29 cellular contexts compared by ENCODE assay signal in the genomic region with DNA sequence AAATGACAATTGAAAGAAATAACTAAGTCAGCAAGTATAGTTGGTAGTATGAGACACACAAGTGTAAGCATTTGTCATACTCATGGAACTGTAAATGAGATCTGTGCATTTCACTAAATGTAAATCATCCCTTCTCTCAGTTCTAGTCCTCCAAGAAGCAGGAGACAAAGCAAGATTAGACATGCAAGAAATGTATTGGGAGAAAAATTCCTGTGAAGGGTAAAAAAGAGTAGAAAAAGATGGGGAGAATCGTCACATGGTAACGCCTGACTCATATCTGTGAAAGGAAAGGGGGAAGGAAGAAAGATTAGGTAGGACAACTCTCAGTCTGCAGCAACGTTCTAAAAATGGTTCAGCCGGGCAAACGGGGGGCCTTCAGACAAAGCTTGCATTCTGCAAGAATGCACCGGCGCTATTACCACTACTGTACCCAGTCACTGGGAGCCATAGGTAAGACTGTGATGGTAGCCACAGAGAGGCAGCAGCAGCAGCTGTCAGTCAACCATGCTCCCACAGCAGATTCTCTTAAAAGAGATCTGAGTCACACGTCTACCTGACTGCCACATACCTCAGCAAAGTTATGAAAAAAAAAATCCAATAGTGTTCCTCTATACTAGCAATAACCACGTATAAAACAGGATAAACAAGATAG. TPM values are rescaled to one million over a fixed set of nuclear protein-coding genes. Genes with fewer than 3 reads are reported as not detected.
DNase-seq lines count a peak whose midpoint lies in the region; ATAC-seq, FAIRE-seq and TF ChIP-seq lines count a peak whose summit lies in the region.
"Had no signal": no experiment of that assay in that cellular context is flagged by ENCODE, and none has a peak within 500 bp of the region (broad histone marks: within the 10 kb centered on the region; RNA-seq: fewer than 3 reads in every experiment).

No MANE protein-coding gene starts in this region.

- no peak for FAIRE-seq in A549 (lab: Jason Lieb, UNC)
- FAIRE-seq: GM18507 had no signal

- peak in 1 of 2 experiments; percentile 46; a peak in 3 of 6 replicates for ATAC-seq in A549
- ATAC-seq: GM23338, Panc1 had no signal

- H3K27ac ChIP-seq in A549, result no peak overlapping the region
- no peak overlapping the region for H3K27ac ChIP-seq in PC-9
- no peak overlapping the region for H3K27ac ChIP-seq in trophoblast cell (ENCODE audit: low read depth, low read length)
- H3K27ac ChIP-seq: C4-2B, SK-N-MC had no signal

- no peak overlapping the region for H3K4me3 Mint-ChIP-seq in CD14-positive monocyte
- H3K4me3 Mint-ChIP-seq: CD8-positive, alpha-beta memory T cell; GM23338; H9 had no signal

- no peak overlapping the region for H2AK5ac ChIP-seq in trophoblast cell (ENCODE audit: low read length)

- no peak for DNase-seq in A549 (ENCODE audit: low read depth in 1 of 2, low spot score in 1 of 2)
- peak in 1 of 2 experiments; percentile 47 for DNase-seq in PC-9
- peak; percentile 59 for DNase-seq in epithelial cell of esophagus (ENCODE audit: low read depth)
- DNase-seq in trophoblast cell, result peak; percentile 11 to 16
- DNase-seq in NCI-H526 treated with DMSO at 0.1 percent for 48 hours (lab: John Stamatoyannopoulos, UW), result no peak
- no peak for DNase-seq in CD14-positive monocyte (ENCODE audit: low spot score)
- DNase-seq in medulla oblongata (ENCODE audit: extremely low spot score), result no peak
- DNase-seq: AML-193; Calu3; CD8-positive, alpha-beta memory T cell; H9; KG1; NCI-H1048; NCI-H1417; NCI-H1694; NCI-H2029 treated with DMSO at 0.1 percent for 48 hours; NCI-H446 treated with DMSO at 0.1 percent for 48 hours; NCI-H526; SIG-M5; SW 1271 had no signal

- peaks cover 2 to 21% (median 5%) of the 10 kb centered on the region in 3 donors for H3K27me3 Mint-ChIP-seq in CD14-positive monocyte (ENCODE audit: low read depth in 3 of 3)

- no peak overlapping the region for H2BK5ac ChIP-seq in trophoblast cell (ENCODE audit: low read depth, low read length, poor library complexity)

- no peaks in the 10 kb centered on the region for H4K20me1 ChIP-seq in PC-9 (ENCODE audit: insufficient read depth)

- CTCF ChIA-PET in A549 (lab: Yijun Ruan, JAX), result interaction anchor here (1.2 kb wide), 1 partner anchor 11 kb away, joined by 3 read pairs; no protein-coding TSS in a partner anchor
- CTCF ChIA-PET in PC-9 (lab: Charles Lee), result no interaction called here

- H3K36me3 ChIP-seq in PC-9 (ENCODE audit: low read depth) (no peaks in the 10 kb centered on the region), trophoblast cell (ENCODE audit: control insufficient read depth in 1 of 2, insufficient read depth in 2 of 2, low read length in 2 of 2) (no peaks in the 10 kb centered on the region)

- no peaks in the 10 kb centered on the region for H3F3A ChIP-seq in PC-9 (ENCODE audit: insufficient read depth, low read depth)

- H3K27me3 ChIP-seq in PC-9 (ENCODE audit: insufficient read depth, low read depth) (0 out of 2 replicates have a peak, but pooled peaks cover 9% of the 10 kb centered on the region), trophoblast cell (ENCODE audit: insufficient read depth, low read length) (no peaks in the 10 kb centered on the region)

- peak overlapping the region in 1 of 7 donors; percentile 34 for H3K27ac Mint-ChIP-seq in CD14-positive monocyte
- H3K27ac Mint-ChIP-seq: GM23338, H9 had no signal

- no peak for TF ChIP-seq CTCF in A549 (IDR thresholded peaks at IDR 0.05)
- TF ChIP-seq CTCF in PC-9 (conservative IDR thresholded peaks at IDR 0.05), result no peak
- TF ChIP-seq CTCF in epithelial cell of esophagus (IDR thresholded peaks at IDR 0.05; ENCODE audit: insufficient read depth, low read depth, low read length, missing control alignments), result no peak
- TF ChIP-seq CTCF in CD14-positive monocyte (IDR thresholded peaks at IDR 0.05), result no peak

- H4K12ac ChIP-seq in trophoblast cell (ENCODE audit: low read depth, low read length), result no peak overlapping the region

- H3K4ac ChIP-seq in trophoblast cell (ENCODE audit: low read depth, low read length), result no peak overlapping the region

- H3K4me1 Mint-ChIP-seq in CD14-positive monocyte, result no peaks in the 10 kb centered on the region
- H3K4me1 Mint-ChIP-seq: CD8-positive, alpha-beta memory T cell had no signal

- no peak overlapping the region for H2BK120ac ChIP-seq in trophoblast cell (ENCODE audit: insufficient read depth, low read length, poor library complexity)

- no peak overlapping the region for H3K23ac ChIP-seq in trophoblast cell (ENCODE audit: low read length)

- peaks cover 14% of the 10 kb centered on the region for H3K9me3 ChIP-seq in A549
- no peaks in the 10 kb centered on the region for H3K9me3 ChIP-seq in PC-9 (ENCODE audit: insufficient read depth, low read depth)
- peaks cover 3% of the 10 kb centered on the region for H3K9me3 ChIP-seq in trophoblast cell (ENCODE audit: insufficient read depth, low read depth, low read length)

- intact Hi-C loops in PC-9 (cut with micrococcal nuclease; ENCODE audit: unreplicated experiment) (no loop called here), CD14-positive monocyte (cut with micrococcal nuclease) (no loop called here)

- TF ChIP-seq EP300 in A549 (IDR thresholded peaks at IDR 0.05), result no peak

- H3K4me3 ChIP-seq in A549, result no peak overlapping the region
- no peak overlapping the region for H3K4me3 ChIP-seq in PC-9
- no peak overlapping the region for H3K4me3 ChIP-seq in epithelial cell of esophagus (ENCODE audit: low read length)
- no peak overlapping the region for H3K4me3 ChIP-seq in trophoblast cell (ENCODE audit: low read depth, low read length)
- H3K4me3 ChIP-seq: GM23338, SK-N-MC had no signal

- H2BK12ac ChIP-seq in trophoblast cell (ENCODE audit: low read length), result no peak overlapping the region

- BruUV-seq in PC-9 (replicated peaks; lab: Mats Ljungman, UMichigan), result no TSS peak

- no peak overlapping the region for H4K91ac ChIP-seq in trophoblast cell (ENCODE audit: low read depth, low read length)

- 14% methylated on average over 9 of the region's 9 CpGs for WGBS in A549 (ENCODE audit: missing lambda C conversion rate)
- WGBS in trophoblast cell (ENCODE audit: extremely low coverage, insufficient coverage, insufficient read length), result no CpG with 5 or more reads among the region's 9 CpGs

- no peak for TF ChIP-seq RAD21 in A549 (conservative IDR thresholded peaks at IDR 0.05 in 1 of 2, IDR thresholded peaks at IDR 0.05 in 1 of 2)

- POLR2A ChIA-PET in A549 (lab: Yijun Ruan, JAX), result no interaction called here
- POLR2A ChIA-PET in PC-9 (lab: Charles Lee; ENCODE audit: unreplicated experiment), result no interaction called here

- H3K79me2 ChIP-seq in PC-9 (ENCODE audit: low read depth) (no peaks in the 10 kb centered on the region), trophoblast cell (ENCODE audit: control insufficient read depth, insufficient read depth, low read length, poor library complexity) (no peaks in the 10 kb centered on the region)

- H3K9me3 Mint-ChIP-seq in CD14-positive monocyte, result peaks cover 3 to 21% (median 4%) of the 10 kb centered on the region in 7 donors
- H3K9me3 Mint-ChIP-seq: H9 had no signal

- peaks cover 3% of the 10 kb centered on the region; the same call in 1 of the 3 replicates for H3K4me1 ChIP-seq in A549
- no peaks in the 10 kb centered on the region for H3K4me1 ChIP-seq in PC-9 (replicated peaks; ENCODE audit: insufficient read depth)
- no peaks in the 10 kb centered on the region for H3K4me1 ChIP-seq in trophoblast cell (ENCODE audit: control insufficient read depth in 1 of 2, insufficient read depth in 2 of 2, low read length in 2 of 2)

- no peak overlapping the region for H3K18ac ChIP-seq in trophoblast cell (ENCODE audit: low read length)

- no peaks in the 10 kb centered on the region for H3K9me2 ChIP-seq in PC-9 (ENCODE audit: insufficient read depth)

- H3K14ac ChIP-seq in trophoblast cell (ENCODE audit: low read length), result no peak overlapping the region

- TF ChIP-seq POLR2A in A549 (IDR thresholded peaks at IDR 0.05; ENCODE audit: low read length), result no peak

- H3K4me2 ChIP-seq in A549 (0 out of 3 replicates have a peak overlapping the region, but pooled peaks have one; percentile 20), PC-9 (peak overlapping the region; percentile 23), trophoblast cell (ENCODE audit: low read length) (no peak overlapping the region)
- H3K4me2 ChIP-seq: GM23338 had no signal

- H2AFZ ChIP-seq in PC-9 (no peak overlapping the region), trophoblast cell (ENCODE audit: insufficient read depth, low read length, poor library complexity) (no peak overlapping the region)
- H2AFZ ChIP-seq: GM23338 had no signal

- no peaks in the 10 kb centered on the region for H3K36me3 Mint-ChIP-seq in CD14-positive monocyte

- no peak overlapping the region for H3K9ac ChIP-seq in trophoblast cell (ENCODE audit: low read length)

- no peak overlapping the region for H4K8ac ChIP-seq in trophoblast cell (ENCODE audit: low read depth, low read length)

- H3K79me1 ChIP-seq in trophoblast cell (ENCODE audit: low read length), result no peaks in the 10 kb centered on the region

TF ChIP-seq in A549, 52 proteins besides CTCF, POLR2A, EP300 and RAD21:
- peak; percentile 23 for TF ChIP-seq MAFK (IDR thresholded peaks at IDR 0.05; ENCODE audit: partially characterized antibody)
- TF ChIP-seq RARB (CRISPR knock-in tag; IDR thresholded peaks at IDR 0.05), result no peak

RNA-seq across cellular contexts. Expression of a gene that starts 18.0 kb away (rescaled TPM):
- polyA plus RNA-seq in A549 (2011; rRNA removed) (0.04 TPM in 1 of 2 replicates, not detected in the other), A549 (2017; fragmentation: RNase III; extraction: RNeasy Plus Mini Kit Qiagen cat#74134 plus additional on column Dnase treatment) (not detected in 3 replicates), CD14-positive monocyte (not detected)
- polyA plus RNA-seq in A549 (2012; cell fraction: cytosol; rRNA removed), result not detected in 2 replicates
- polyA plus RNA-seq in A549 (2012; cell fraction: nucleus; rRNA removed), result not detected in 2 replicates
- not detected in 2 replicates for polyA minus RNA-seq in A549 (2011; rRNA and poly(A)+ RNA removed)
- total RNA-seq in PC-9 (2021), result not detected in 2 replicates
- polyA plus RNA-seq in trophoblast cell (2013), result not detected in 2 replicates
- total RNA-seq: A172; Calu3; CD8-positive, alpha-beta memory T cell; Daoy; G401; GM23338 had no signal
- polyA plus RNA-seq: AG04450; CD8-positive, alpha-beta memory T cell had no signal

Comparison
In these comparisons a context has a peak if more than half of its experiments do, and no peak if none do; other contexts are left out.
1. DNase-seq: peak in epithelial cell of esophagus (single experiment) and trophoblast cell (2 of 2); none in A549 (0 of 2), NCI-H526 treated with DMSO at 0.1 percent for 48 hours (single experiment), CD14-positive monocyte (single experiment) and medulla oblongata (single experiment).